ENCODE assay signal across 15 cellular contexts in the genomic region with DNA sequence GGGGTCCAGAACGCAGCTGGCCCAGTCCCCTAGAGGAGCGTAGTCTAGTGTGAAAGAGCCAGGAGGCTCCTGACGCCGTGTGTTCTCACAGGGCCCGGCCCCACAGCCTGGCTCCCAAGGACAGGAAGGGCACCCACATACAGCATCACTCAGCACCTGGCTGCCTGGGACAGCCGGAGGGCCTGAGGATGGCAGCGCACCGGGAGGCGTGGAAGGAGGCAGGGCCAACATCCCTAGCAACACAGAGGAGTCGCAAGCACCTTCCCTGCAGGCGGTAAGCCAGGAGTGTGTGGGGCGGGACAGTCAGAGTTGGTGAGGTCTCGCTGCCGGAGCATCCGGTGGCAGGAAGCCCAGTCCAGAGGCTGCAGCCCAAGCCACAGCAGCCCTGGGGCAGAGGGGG.
DNase-seq lines count a peak whose midpoint lies in the region; ATAC-seq and TF ChIP-seq lines count a peak whose summit lies in the region.
"Had no signal": no experiment of that assay in that cellular context is flagged by ENCODE, and none has a peak within 500 bp of the region (broad histone marks: within the 10 kb centered on the region; RNA-seq: fewer than 3 reads in every experiment).

No MANE protein-coding gene starts in this region.

- H3K36me3 Mint-ChIP-seq in activated CD8-positive, alpha-beta T cell treated with anti-CD3 and anti-CD28 coated beads, Interleukin-2, amount 10 ng/mL, durations not matched to agents 7 days and 5 days (ENCODE audit: low read depth): peaks cover 9% of the 10 kb centered on the region

- 69 to 73% methylated on average over 15 of the region's 15 CpGs for WGBS in heart right ventricle, 2 donors

- TF ChIP-seq CTCF in heart right ventricle (IDR thresholded peaks at IDR 0.05): no peak

- POLR2A ChIA-PET in activated CD8-positive, alpha-beta T cell treated with anti-CD3 and anti-CD28 coated beads, Interleukin-2, amount 10 ng/mL, durations not matched to agents 7 days and 5 days (lab: Charles Lee): no interaction called here

- peak; percentile 61 for DNase-seq in Right ventricle myocardium superior
- DNase-seq in cardiac septum (ENCODE audit: low spot score): no peak
- peak in 1 of 2 experiments; percentile 80 for DNase-seq in SJCRH30
- peak; percentile 43 to 53 for DNase-seq in heart right ventricle
- no peak for DNase-seq in activated T-cell treated with anti-CD3 and anti-CD28 coated beads, Interleukin-2, amount 50 U/mL, for 1 hour
- DNase-seq in activated CD8-positive, alpha-beta T cell treated with anti-CD3 and anti-CD28 coated beads, Interleukin-2, amount 10 ng/mL, durations not matched to agents 7 days and 5 days: no peak
- DNase-seq: ACHN; activated CD4-positive, alpha-beta T cell treated with anti-CD3 and anti-CD28 coated beads, Interleukin-2, amount 50 U/mL, for 4 hours; mesenchymal stem cell; MM.1S; RPMI8226; stimulated activated naive CD4-positive, alpha-beta T cell had no signal

- H3K27ac ChIP-seq in SJCRH30: peak overlapping the region; percentile 63
- H3K27ac ChIP-seq in heart right ventricle: peak overlapping the region in 3 of 10 donors; percentile 25 to 45 (median 31)
- peak overlapping the region; percentile 98 for H3K27ac ChIP-seq in temporal lobe (ENCODE audit: low read depth, low read length)

- CTCF ChIA-PET in activated CD8-positive, alpha-beta T cell treated with anti-CD3 and anti-CD28 coated beads, Interleukin-2, amount 10 ng/mL, durations not matched to agents 7 days and 5 days (lab: Charles Lee): no interaction called here

- peak overlapping the region; percentile 19 for H3K4me3 ChIP-seq in SJCRH30
- no peak overlapping the region for H3K4me3 ChIP-seq in heart right ventricle
- H3K4me3 ChIP-seq: adrenal gland had no signal

- intact Hi-C loops in Right ventricle myocardium superior (cut with DNase I) (no loop called here), cardiac septum (cut with DNase I) (no loop called here), heart right ventricle (cut with DNase I) (loop anchor here in 4 of 10 donors (10.0 kb wide), 2 partner anchors 88 to 98 kb away; no protein-coding TSS in a partner anchor)

- H3K36me3 ChIP-seq in SJCRH30 (no peaks in the 10 kb centered on the region), heart right ventricle (peaks cover 0 to 4% (median 0%) of the 10 kb centered on the region in 9 donors)
- H3K36me3 ChIP-seq: adrenal gland had no signal

- H3K27me3 ChIP-seq in SJCRH30: no peaks in the 10 kb centered on the region
- no peaks in the 10 kb centered on the region for H3K27me3 ChIP-seq in heart right ventricle
- H3K27me3 ChIP-seq: adrenal gland had no signal

- H3K27ac Mint-ChIP-seq in activated CD8-positive, alpha-beta T cell treated with anti-CD3 and anti-CD28 coated beads, Interleukin-2, amount 10 ng/mL, durations not matched to agents 7 days and 5 days: no peak overlapping the region

- H3K4me1 ChIP-seq in SJCRH30 (peaks cover 20% of the 10 kb centered on the region), heart right ventricle (peaks cover 6 to 55% (median 34%) of the 10 kb centered on the region in 9 donors)

- H3K27me3 Mint-ChIP-seq in activated CD8-positive, alpha-beta T cell treated with anti-CD3 and anti-CD28 coated beads, Interleukin-2, amount 10 ng/mL, durations not matched to agents 7 days and 5 days (ENCODE audit: low read depth): no peaks in the 10 kb centered on the region

- no peak for ATAC-seq in Right ventricle myocardium superior (ENCODE audit: poor library complexity)
- peak in 6 of 8 donors; percentile 13 to 61 (median 42) for ATAC-seq in heart right ventricle
- ATAC-seq in GM18907 (IDR thresholded peaks at IDR 0.05; ENCODE audit: unreplicated experiment): no peak
- ATAC-seq in activated CD8-positive, alpha-beta T cell treated with anti-CD3 and anti-CD28 coated beads, Interleukin-2, amount 10 ng/mL, durations not matched to agents 7 days and 5 days: no peak

- H3K4me3 Mint-ChIP-seq in activated CD8-positive, alpha-beta T cell treated with anti-CD3 and anti-CD28 coated beads, Interleukin-2, amount 10 ng/mL, durations not matched to agents 7 days and 5 days: no peak overlapping the region

- H3K9me3 ChIP-seq in SJCRH30 (replicated peaks): no peaks in the 10 kb centered on the region
- H3K9me3 ChIP-seq in heart right ventricle: no peaks in the 10 kb centered on the region
- H3K9me3 ChIP-seq: adrenal gland had no signal

- H3K4me1 Mint-ChIP-seq in activated CD8-positive, alpha-beta T cell treated with anti-CD3 and anti-CD28 coated beads, Interleukin-2, amount 10 ng/mL, durations not matched to agents 7 days and 5 days (ENCODE audit: low read depth): peaks cover 46% of the 10 kb centered on the region

- H3K9me3 Mint-ChIP-seq in activated CD8-positive, alpha-beta T cell treated with anti-CD3 and anti-CD28 coated beads, Interleukin-2, amount 10 ng/mL, durations not matched to agents 7 days and 5 days (ENCODE audit: insufficient read depth): no peaks in the 10 kb centered on the region

Comparison
In these comparisons a context has a peak if more than half of its experiments do, and no peak if none do; other contexts are left out.
1. ATAC-seq: peak in heart right ventricle (6 of 8); none in Right ventricle myocardium superior (single experiment), GM18907 (single experiment) and activated CD8-positive, alpha-beta T cell treated with anti-CD3 and anti-CD28 coated beads, Interleukin-2, amount 10 ng/mL, durations not matched to agents 7 days and 5 days (single experiment).
2. DNase-seq: peak in Right ventricle myocardium superior (single experiment) and heart right ventricle (2 of 2); none in cardiac septum (single experiment), activated T-cell treated with anti-CD3 and anti-CD28 coated beads, Interleukin-2, amount 50 U/mL, for 1 hour (single experiment) and activated CD8-positive, alpha-beta T cell treated with anti-CD3 and anti-CD28 coated beads, Interleukin-2, amount 10 ng/mL, durations not matched to agents 7 days and 5 days (single experiment).